8 cellular contexts compared by ENCODE assay signal in the genomic region with DNA sequence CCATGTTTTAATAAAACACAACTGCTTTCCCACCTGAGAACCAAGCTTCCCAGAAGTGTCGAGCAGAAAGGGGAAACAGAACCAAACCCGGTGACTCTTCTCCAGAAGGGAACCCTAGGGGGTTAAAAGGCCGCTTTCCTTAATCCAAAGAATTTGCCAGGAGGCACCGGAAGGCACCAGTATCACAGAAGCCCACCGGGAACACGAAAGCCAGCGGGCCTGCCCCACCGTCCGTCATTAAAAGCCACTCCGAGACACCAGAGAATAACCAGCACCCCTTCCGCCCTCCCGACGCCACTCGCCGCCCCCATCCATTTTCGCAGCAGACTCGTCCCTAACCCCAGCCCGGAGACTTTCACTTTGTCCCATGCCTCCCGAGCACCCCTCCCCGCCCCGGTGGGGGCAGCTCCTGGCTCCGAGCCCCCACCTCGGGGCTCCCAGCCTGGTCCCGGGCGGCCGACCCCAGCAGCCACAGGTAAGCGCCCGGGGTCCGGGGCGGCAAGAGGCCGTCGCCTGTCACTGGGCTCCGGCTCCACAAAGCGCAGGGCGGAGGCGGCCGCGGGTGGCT.
DNase-seq lines count a peak whose midpoint lies in the region; ATAC-seq and TF ChIP-seq lines count a peak whose summit lies in the region.

No MANE protein-coding gene starts in this region.

- no peaks in the 10 kb centered on the region for H3K27me3 ChIP-seq in GM06990 (replicated peaks; ENCODE audit: control insufficient read depth, insufficient read depth, low read length)
- H3K27me3 ChIP-seq in heart left ventricle, result no peaks in the 10 kb centered on the region

- no peaks in the 10 kb centered on the region for H3K9me3 Mint-ChIP-seq in activated T-helper 17 cell treated with anti-CD3 and anti-CD28 coated beads, Interleukin-2, amount 50 U/mL, for 72 hours

- intact Hi-C loops in heart left ventricle (cut with DNase I) (loop anchor here in 8 of 10 donors (2.0 to 10.0 kb wide), 13 partner anchors 14 to 398 kb away; a partner anchor contains a TSS), sciatic nerve (cut with DNase I) (no loop called here)

- peaks cover 0 to 83% (median 60%) of the 10 kb centered on the region in 12 donors for H3K4me1 ChIP-seq in heart left ventricle

- peak; percentile 14 for ATAC-seq in activated T-helper 17 cell treated with anti-CD3 and anti-CD28 coated beads, Interleukin-2, amount 50 U/mL, for 72 hours (replicated peaks)
- ATAC-seq in heart left ventricle, result peak in 2 of 4 donors; percentile 1 to 23
- peak; percentile 18 for ATAC-seq in sciatic nerve
- no peak for ATAC-seq in HG03442 (IDR thresholded peaks at IDR 0.05; ENCODE audit: unreplicated experiment)
- ATAC-seq in HG02588 (IDR thresholded peaks at IDR 0.05; ENCODE audit: unreplicated experiment), result no peak

- peak in 1 of 2 donors; percentile 9 for TF ChIP-seq POLR2A in heart left ventricle (IDR thresholded peaks at IDR 0.05)

- WGBS in heart left ventricle, 4 donors, result 1 to 2% (median 1%) methylated on average over 17 to 38 of the region's 38 CpGs

- H3K27ac Mint-ChIP-seq in activated T-helper 17 cell treated with anti-CD3 and anti-CD28 coated beads, Interleukin-2, amount 50 U/mL, for 72 hours, result no peak overlapping the region

- peaks cover 1% of the 10 kb centered on the region for H3K36me3 ChIP-seq in GM06990 (ENCODE audit: control insufficient read depth, insufficient read depth, low read length)
- peaks cover 0 to 28% (median 13%) of the 10 kb centered on the region in 9 donors for H3K36me3 ChIP-seq in heart left ventricle

- peak overlapping the region; percentile 93 to 100 (median 98) for H3K27ac ChIP-seq in heart left ventricle

- H3K4me3 ChIP-seq in GM06990 (replicated peaks; ENCODE audit: low read depth, low read length) (peak overlapping the region; percentile 85), heart left ventricle (peak overlapping the region; percentile 64 to 98 (median 87))

- no peak for TF ChIP-seq CTCF in GM06990 (IDR thresholded peaks at IDR 0.05; ENCODE audit: insufficient read depth, low read length, poor library complexity, severe bottlenecking)
- no peak for TF ChIP-seq CTCF in heart left ventricle (IDR thresholded peaks at IDR 0.05)

- no peaks in the 10 kb centered on the region for H3K9me3 ChIP-seq in heart left ventricle

- H3K27me3 Mint-ChIP-seq in activated T-helper 17 cell treated with anti-CD3 and anti-CD28 coated beads, Interleukin-2, amount 50 U/mL, for 72 hours, result no peaks in the 10 kb centered on the region

- no peak overlapping the region for H3K4me3 Mint-ChIP-seq in activated T-helper 17 cell treated with anti-CD3 and anti-CD28 coated beads, Interleukin-2, amount 50 U/mL, for 72 hours

- H3K4me1 Mint-ChIP-seq in activated T-helper 17 cell treated with anti-CD3 and anti-CD28 coated beads, Interleukin-2, amount 50 U/mL, for 72 hours, result peaks cover 41% of the 10 kb centered on the region

- DNase-seq in GM06990 (ENCODE audit: extremely low read depth, insufficient read length), result peak; percentile 39
- DNase-seq in NCI-H1092 treated with DMSO at 0.1 percent for 48 hours (lab: John Stamatoyannopoulos, UW), result peak; percentile 35
- peak; percentile 43 to 74 (median 48) for DNase-seq in heart left ventricle
- peak; percentile 74 for DNase-seq in sciatic nerve (ENCODE audit: low spot score)
- no peak for DNase-seq in NCI-H2029 (lab: John Stamatoyannopoulos, UW)

- H3K36me3 Mint-ChIP-seq in activated T-helper 17 cell treated with anti-CD3 and anti-CD28 coated beads, Interleukin-2, amount 50 U/mL, for 72 hours (ENCODE audit: low read depth), result no peaks in the 10 kb centered on the region

Comparison
In these comparisons a context has a peak if more than half of its experiments do, and no peak if none do; other contexts are left out.
1. ATAC-seq: peak in activated T-helper 17 cell treated with anti-CD3 and anti-CD28 coated beads, Interleukin-2, amount 50 U/mL, for 72 hours (single experiment) and sciatic nerve (single experiment); none in HG03442 (single experiment) and HG02588 (single experiment).